23 cellular contexts compared by ENCODE assay signal in the genomic region with DNA sequence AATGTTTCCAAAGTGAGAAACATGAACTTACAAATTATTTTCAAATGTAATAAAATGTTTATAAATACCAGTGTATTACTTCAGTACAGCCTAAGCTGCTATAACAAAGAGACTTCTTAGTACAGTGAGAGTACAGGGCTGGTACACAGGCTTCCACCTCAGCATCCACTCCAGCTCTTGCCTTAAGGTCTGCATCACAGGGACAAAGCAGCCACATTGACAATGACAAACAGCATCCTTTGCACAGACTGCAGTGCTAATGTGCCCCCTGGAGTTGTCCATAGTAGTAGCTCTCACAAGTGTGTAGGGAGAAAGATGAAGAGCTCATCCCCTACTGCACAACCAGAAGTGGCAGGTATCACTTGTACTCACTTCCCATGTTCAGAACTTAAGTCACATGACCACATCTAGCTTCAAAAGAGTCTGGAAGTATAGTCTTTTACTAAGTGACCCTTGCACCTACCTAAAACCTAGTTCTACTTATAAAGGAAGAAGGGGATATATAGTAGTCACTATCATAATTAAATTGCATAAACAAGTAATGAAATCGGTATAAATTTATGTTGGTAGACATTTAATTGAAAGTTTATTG. TPM values are rescaled to one million over a fixed set of nuclear protein-coding genes. Genes with fewer than 3 reads are reported as not detected.
A peak's percentile ranks its signal among the peaks of the same experiment; 100 is the strongest.
DNase-seq lines count a peak whose midpoint lies in the region; ATAC-seq, FAIRE-seq and TF ChIP-seq lines count a peak whose summit lies in the region.
"Had no signal": no experiment of that assay in that cellular context is flagged by ENCODE, and none has a peak within 500 bp of the region (broad histone marks: within the 10 kb centered on the region; RNA-seq: fewer than 3 reads in every experiment).

No MANE protein-coding gene starts in this region.

- peak in 1 of 2 experiments; percentile 33; a peak in 2 of 4 replicates for TF ChIP-seq RAD21 in K562 (CRISPR knock-in tag; conservative IDR thresholded peaks at IDR 0.05 in 1 of 2, IDR thresholded peaks at IDR 0.05 in 1 of 2)

- TF ChIP-seq EP300 in K562 (IDR thresholded peaks at IDR 0.05; ENCODE audit: low read length) = no peak

- no peak overlapping the region for H3K4me3 ChIP-seq in ACC112 (ENCODE audit: low read depth, low read length)
- H3K4me3 ChIP-seq in NB4 (ENCODE audit: low read depth, low read length) = no peak overlapping the region
- H3K4me3 ChIP-seq in K562 = no peak overlapping the region
- H3K4me3 ChIP-seq in BE2C (ENCODE audit: low read depth, low read length) = no peak overlapping the region
- no peak overlapping the region for H3K4me3 ChIP-seq in kidney (ENCODE audit: low read length in 2 of 2)
- H3K4me3 ChIP-seq: BLaER1 treated with 17β-estradiol and CSF1 and Interleukin-3, amounts not matched to agents 10 nM and 100 nM; GM23338; PC-9 had no signal

- H3K36me3 ChIP-seq in ACC112 (ENCODE audit: insufficient read depth, low read length) = no peaks in the 10 kb centered on the region
- H3K36me3 ChIP-seq in K562 (ENCODE audit: control insufficient read depth, insufficient read depth, low read length) = no peaks in the 10 kb centered on the region
- H3K36me3 ChIP-seq in BE2C = no peaks in the 10 kb centered on the region
- H3K36me3 ChIP-seq in kidney (ENCODE audit: control insufficient read depth in 1 of 2, insufficient read depth in 2 of 2, low read length in 2 of 2) = no peaks in the 10 kb centered on the region

- H4K20me1 ChIP-seq in K562 (replicated peaks; ENCODE audit: control insufficient read depth, insufficient read depth, low read length) = no peaks in the 10 kb centered on the region
- H4K20me1 ChIP-seq: BLaER1 treated with 17β-estradiol and CSF1 and Interleukin-3, amounts not matched to agents 10 nM and 100 nM had no signal

- POLR2A ChIA-PET in K562 (lab: Yijun Ruan, JAX) = interaction anchor here (1.1 to 2.2 kb wide), 2 partner anchors 11 to 34 kb away, joined by 4 to 13 read pairs; partner anchors contain the start of gene LIPT2

- intact Hi-C loops in K562 (cut with micrococcal nuclease) = no loop called here
- intact Hi-C loops in kidney (cut with DNase I) = no loop called here

- no peak for FAIRE-seq in K562 (lab: Jason Lieb, UNC)
- FAIRE-seq in kidney (lab: Jason Lieb, UNC) = no peak
- FAIRE-seq: GM12891, GM18507 had no signal

- DNase-seq in NB4 (ENCODE audit: low read depth) = peak; percentile 19
- no peak for DNase-seq in K562 (ENCODE audit: extremely low read depth in 1 of 4, low spot score in 3 of 4)
- DNase-seq in BE2C = no peak
- DNase-seq in anterior cingulate cortex (lab: John Stamatoyannopoulos, UW) = no peak
- DNase-seq in kidney = no peak
- DNase-seq: DMS 273 treated with DMSO at 0.1 percent for 48 hours, GF-D8, NCI-H1048, NCI-H1436 treated with DMSO at 0.1 percent for 48 hours, NCI-H2029 treated with DMSO at 0.1 percent for 48 hours, NCI-H774, PC-9, SHP77 treated with DMSO at 0.1 percent for 48 hours had no signal

- H3K4me2 ChIP-seq in K562 (ENCODE audit: insufficient read depth, low read length) = no peak overlapping the region
- H3K4me2 ChIP-seq: GM23338, PC-9 had no signal

- no peaks in the 10 kb centered on the region for H3K9me1 ChIP-seq in K562 (ENCODE audit: control insufficient read depth, insufficient read depth, low read length)

- H3K27me3 ChIP-seq in ACC112 (ENCODE audit: insufficient read depth, low read length) = peaks cover 13% of the 10 kb centered on the region
- H3K27me3 ChIP-seq in K562 (ENCODE audit: control insufficient read depth in 2 of 2, insufficient read depth in 2 of 2, low read length in 2 of 2) = no peaks in the 10 kb centered on the region
- no peaks in the 10 kb centered on the region for H3K27me3 ChIP-seq in BE2C
- H3K27me3 ChIP-seq: BLaER1 treated with 17β-estradiol and CSF1 and Interleukin-3, amounts not matched to agents 10 nM and 100 nM had no signal

- H3K27ac Mint-ChIP-seq in nephron = peak overlapping the region in 2 of 3 experiments; percentile 48 to 89
- H3K27ac Mint-ChIP-seq: GM23338 had no signal

- H3K27ac ChIP-seq in ACC112 (ENCODE audit: low read depth, low read length) = peak overlapping the region; percentile 47; the same call in 1 of the 2 replicates
- peak overlapping the region; percentile 81; the same call in 1 of the 3 replicates for H3K27ac ChIP-seq in K562 (ENCODE audit: extremely low read depth, low read depth, low read length)
- H3K27ac ChIP-seq in kidney (ENCODE audit: low read depth in 2 of 2, low read length in 2 of 2) = no peak overlapping the region
- H3K27ac ChIP-seq: PC-9 had no signal

- H3K36me3 Mint-ChIP-seq in nephron (ENCODE audit: low read depth) = peaks cover 16% of the 10 kb centered on the region

- TF ChIP-seq POLR2A in NB4 (IDR thresholded peaks at IDR 0.05; ENCODE audit: extremely low read depth, insufficient read length) (no peak), K562 (conservative IDR thresholded peaks at IDR 0.05) (no peak)

- no TSS peak for BruUV-seq in K562 (replicated peaks; lab: Mats Ljungman, UMichigan)

- H3K9me3 Mint-ChIP-seq in nephron = peaks cover 17% of the 10 kb centered on the region

- in situ Hi-C loops in K562 (cut with MboI) = no loop called here

- H3K4me1 ChIP-seq in ACC112 (ENCODE audit: control insufficient read depth, insufficient read depth, low read length, unreplicated experiment) = peaks cover 5% of the 10 kb centered on the region
- H3K4me1 ChIP-seq in K562 (replicated peaks in 1 of 2; ENCODE audit: control insufficient read depth in 2 of 2, insufficient read depth in 2 of 2, low read length in 2 of 2) = peaks cover 5 to 12% of the 10 kb centered on the region in 2 experiments; a peak in 3 of 5 replicates
- no peaks in the 10 kb centered on the region for H3K4me1 ChIP-seq in BE2C
- H3K4me1 ChIP-seq in kidney (ENCODE audit: control insufficient read depth in 1 of 2, insufficient read depth in 1 of 2, low read depth in 1 of 2, low read length in 2 of 2) = no peaks in the 10 kb centered on the region

- H3K4me1 Mint-ChIP-seq in nephron = no peaks in the 10 kb centered on the region
- H3K4me1 Mint-ChIP-seq: GM23338 had no signal

- CTCF ChIA-PET in K562 (lab: Yijun Ruan, JAX; ENCODE audit: low intra/inter-chr PET ratio) = no interaction called here

- TF ChIP-seq CTCF in NB4 (IDR thresholded peaks at IDR 0.05; ENCODE audit: low read depth, low read length) (no peak), K562 (IDR thresholded peaks at IDR 0.05 in 2 of 3, conservative IDR thresholded peaks at IDR 0.05 in 1 of 3; ENCODE audit: insufficient read depth in 2 of 3, low read depth in 1 of 3, low read length in 3 of 3) (peak in 1 of 3 experiments; percentile 18; a peak in 2 of 6 replicates), nephron (IDR thresholded peaks at IDR 0.05; ENCODE audit: unreplicated experiment in 3 of 3) (no peak), BE2C (IDR thresholded peaks at IDR 0.05; ENCODE audit: low read depth, low read length) (no peak), kidney (IDR thresholded peaks at IDR 0.05; ENCODE audit: borderline replicate concordance, extremely low read depth, insufficient read depth) (no peak)

- H3K4me3 Mint-ChIP-seq in nephron = no peak overlapping the region
- H3K4me3 Mint-ChIP-seq: GM23338 had no signal

- H3K9ac ChIP-seq in K562 (ENCODE audit: insufficient read depth in 1 of 2, low read depth in 2 of 2, low read length in 2 of 2) (no peak overlapping the region), kidney (ENCODE audit: low read length in 2 of 2) (no peak overlapping the region)
- H3K9ac ChIP-seq: BLaER1 treated with 17β-estradiol and CSF1 and Interleukin-3, amounts not matched to agents 10 nM and 100 nM had no signal

- H2AFZ ChIP-seq in ACC112 (ENCODE audit: low read length, unreplicated experiment) = no peak overlapping the region
- H2AFZ ChIP-seq in K562 (ENCODE audit: low read depth, low read length) = peak overlapping the region; percentile 92
- H2AFZ ChIP-seq: GM23338, PC-9 had no signal

- H3K27me3 Mint-ChIP-seq in nephron (ENCODE audit: low read depth) = no peaks in the 10 kb centered on the region

- H3K79me2 ChIP-seq in ACC112 (ENCODE audit: control insufficient read depth, insufficient read depth, low read length, unreplicated experiment) = no peaks in the 10 kb centered on the region
- no peaks in the 10 kb centered on the region for H3K79me2 ChIP-seq in K562 (ENCODE audit: control insufficient read depth, insufficient read depth, low read length)

- WGBS in K562 (ENCODE audit: insufficient coverage, low coverage, missing lambda C conversion rate) = 59% methylated on average over 1 of the region's 1 CpG

- H3K9me3 ChIP-seq in K562 (replicated peaks; ENCODE audit: control insufficient read depth, insufficient read depth, low read depth, low read length) (0 out of 2 replicates have a peak, but pooled peaks cover 4% of the 10 kb centered on the region), BE2C (peaks cover 5% of the 10 kb centered on the region; the same call in 1 of the 2 replicates), kidney (ENCODE audit: control insufficient read depth in 1 of 2, low read length in 2 of 2) (peaks cover 0 to 6% of the 10 kb centered on the region in 2 donors)

- peak; percentile 36 for ATAC-seq in K562
- ATAC-seq: GM23338, HCT116, SK-N-SH treated with all-trans-retinoic acid at 6 μM for 48 hours had no signal

RNA-seq across cellular contexts. Expression of gene LIPT2, which starts 10.7 kb away (rescaled TPM):
- total RNA-seq in K562 (2011; cell fraction: chromatin; rRNA removed; ENCODE audit: low replicate concordance) = 3.1 TPM in 1 of 2 replicates, not detected in the other
- total RNA-seq in K562 (2011; cell fraction: nucleolus; rRNA removed) = 3.4 and 4.3 TPM in 2 replicates
- total RNA-seq in K562 (2011; cell fraction: nucleoplasm; rRNA removed) = 3.1 and 3.6 TPM in 2 replicates
- total RNA-seq in K562 (2014; rRNA removed) (4.5 and 5.5 TPM in 2 replicates), K562 (2014; rRNA removed; fragmentation: Illumina TruSeq; extraction: Trizol) (2.3 and 3.3 TPM in 2 replicates), K562 (2015; rRNA removed; fragmentation: Illumina TruSeq; extraction: Trizol) (3.6 and 4.7 TPM in 2 replicates), K562 (2021) (2.6 and 2.9 TPM in 2 replicates), kidney (4.0 TPM)
- polyA plus RNA-seq in K562 (2011; rRNA removed) (4.5 and 5.2 TPM in 2 replicates), K562 (2014; fragmentation: Illumina TruSeq; extraction: Trizol) (3.3 and 4.3 TPM in 2 replicates), K562 (2014; fragmentation: Nextera tagmentation; extraction: Ambion mirVana) (1 to 10 TPM in 1 of 2 experiments, under 1 TPM in 1; 1.00 to 1.4 TPM), K562 (2014; rRNA removed) (2.9 and 3.5 TPM in 2 replicates), kidney (ENCODE audit: insufficient read depth, low read depth, low replicate concordance) (8.9 TPM)
- 4.2 and 6.6 TPM in 2 replicates for polyA plus RNA-seq in K562 (2011; cell fraction: cytosol; rRNA removed)
- 1.4 and 3.0 TPM in 2 replicates for polyA plus RNA-seq in K562 (2011; cell fraction: nucleus; rRNA removed)
- polyA plus RNA-seq in K562 (2012) = 2.8 and 3.9 TPM in 2 replicates
- 3.7 and 3.9 TPM in 2 replicates for polyA minus RNA-seq in K562 (2011; rRNA and poly(A)+ RNA removed)
- 2.1 and 2.7 TPM in 2 replicates for polyA minus RNA-seq in K562 (2011; cell fraction: cytosol; rRNA and poly(A)+ RNA removed)
- polyA minus RNA-seq in K562 (2011; cell fraction: nucleus; rRNA and poly(A)+ RNA removed) = 2.6 and 3.2 TPM in 2 replicates
- 1.6 TPM for polyA plus RNA-seq in BE2C (2012; ENCODE audit: insufficient read depth, insufficient read length, low read depth)

RNA-seq across cellular contexts. Expression of gene KCNE3, which starts 36.8 kb away (rescaled TPM):
- total RNA-seq in K562 (2011; cell fraction: chromatin; rRNA removed; ENCODE audit: low replicate concordance) = 2.7 and 3.5 TPM in 2 replicates
- 1.7 and 3.3 TPM in 2 replicates for total RNA-seq in K562 (2011; cell fraction: nucleolus; rRNA removed)
- total RNA-seq in K562 (2011; cell fraction: nucleoplasm; rRNA removed) = 3.2 and 3.9 TPM in 2 replicates
- total RNA-seq in K562 (2014; rRNA removed) (6.8 and 7.2 TPM in 2 replicates), K562 (2014; rRNA removed; fragmentation: Illumina TruSeq; extraction: Trizol) (7.0 and 8.0 TPM in 2 replicates), K562 (2015; rRNA removed; fragmentation: Illumina TruSeq; extraction: Trizol) (5.2 and 5.7 TPM in 2 replicates), K562 (2021) (5.9 and 6.2 TPM in 2 replicates), kidney (19.2 TPM)
- polyA plus RNA-seq in K562 (2011; rRNA removed) (2.0 and 2.4 TPM in 2 replicates), K562 (2014; fragmentation: Illumina TruSeq; extraction: Trizol) (7.9 and 8.4 TPM in 2 replicates), K562 (2014; fragmentation: Nextera tagmentation; extraction: Ambion mirVana) (1 to 10 TPM; 1.6 to 2.3 TPM), K562 (2014; rRNA removed) (8.7 and 9.9 TPM in 2 replicates), kidney (ENCODE audit: insufficient read depth, low read depth, low replicate concordance) (15.9 TPM)
- 1.8 and 3.4 TPM in 2 replicates for polyA plus RNA-seq in K562 (2011; cell fraction: cytosol; rRNA removed)
- 2.1 and 2.6 TPM in 2 replicates for polyA plus RNA-seq in K562 (2011; cell fraction: nucleus; rRNA removed)
- polyA plus RNA-seq in K562 (2012) = 6.7 and 11.4 TPM in 2 replicates
- 1.0 and 2.6 TPM in 2 replicates for polyA minus RNA-seq in K562 (2011; rRNA and poly(A)+ RNA removed)
- 1.4 and 1.6 TPM in 2 replicates for polyA minus RNA-seq in K562 (2011; cell fraction: cytosol; rRNA and poly(A)+ RNA removed)
- polyA minus RNA-seq in K562 (2011; cell fraction: nucleus; rRNA and poly(A)+ RNA removed) = 0.67 TPM in 2 replicates
- not detected for polyA plus RNA-seq in BE2C (2012; ENCODE audit: insufficient read depth, insufficient read length, low read depth)
- total RNA-seq: HT1080, NCI-H460 had no signal

Comparison
In these comparisons a context has a peak if more than half of its experiments do, and no peak if none do; other contexts are left out.
1. H3K27ac ChIP-seq: peak in ACC112 (single experiment) and K562 (single experiment); none in kidney (0 of 2).